19 cellular contexts compared by ENCODE assay signal in genomic region chr10:89879121-89879520, GRCh38.
"Had no signal": no experiment of that assay in that cellular context is flagged by ENCODE, and none has a peak within 500 bp of the region (broad histone marks: within the 10 kb centered on the region; RNA-seq: fewer than 3 reads in every experiment).

No MANE protein-coding gene starts in this region.

- DNase-seq: activated CD4-positive, alpha-beta T cell treated with anti-CD3 and anti-CD28 coated beads for 4 hours; activated CD8-positive, alpha-beta memory T cell treated with anti-CD3 and anti-CD28 coated beads, Interleukin-2, amount 50 U/mL, for 4 hours; activated CD8-positive, alpha-beta T cell treated with anti-CD3 and anti-CD28 coated beads for 36 hours; activated effector memory CD4-positive, alpha-beta T cell treated with Interleukin-2 at 50 U/mL for 16 hours; activated naive CD4-positive, alpha-beta T cell; activated T-cell treated with anti-CD3 and anti-CD28 coated beads, Interleukin-2, amount 50 U/mL, for 1 hour; amniotic stem cell; body of pancreas; MM.1S; NCI-H1105; NCI-H1436; NCI-H1694 treated with DMSO at 0.1 percent for 48 hours; NCI-H2029 treated with DMSO at 0.1 percent for 48 hours; NCI-H446; NCI-H524; PC-3; SHP77 treated with DMSO at 0.1 percent for 48 hours had no signal

- H3K27me3 ChIP-seq: body of pancreas had no signal

- H3K9me3 ChIP-seq: body of pancreas had no signal

- H3K27ac ChIP-seq: body of pancreas, KMS-11 had no signal

- H3K9ac ChIP-seq: KMS-11 had no signal

- H3K4me3 ChIP-seq: body of pancreas had no signal

- ATAC-seq: activated CD4-positive, CD25-positive, alpha-beta regulatory T cell treated with anti-CD3 and anti-CD28 coated beads, Interleukin-2, amount 50 U/mL, for 24 hours; activated CD8-positive, alpha-beta T cell treated with anti-CD3 and anti-CD28 coated beads for 36 hours; body of pancreas; PC-3 had no signal

- H3K4me1 ChIP-seq: body of pancreas had no signal

- H3K4me2 ChIP-seq: KMS-11 had no signal
